ENCODE assay signal across 2 cellular contexts in the genomic region with DNA sequence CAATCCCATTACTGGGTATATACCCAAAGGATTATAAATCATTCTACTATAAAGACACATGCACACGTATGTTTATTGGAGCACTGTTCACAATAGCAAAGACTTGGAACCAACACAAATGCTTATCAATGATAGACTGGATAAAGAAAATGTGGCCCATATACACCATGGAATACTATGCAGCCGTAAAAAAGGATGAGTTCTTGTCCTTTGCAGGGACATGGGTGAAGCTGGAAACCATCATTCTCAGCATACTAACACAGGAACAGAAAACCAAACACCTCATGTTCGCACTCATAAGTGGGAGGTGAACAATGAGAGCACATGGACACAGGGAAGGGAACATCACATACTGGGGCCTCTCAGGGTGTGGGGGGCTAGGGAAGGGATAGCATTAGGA. TPM values are rescaled to one million over a fixed set of nuclear protein-coding genes. Genes with fewer than 3 reads are reported as not detected.
"Had no signal": no experiment of that assay in that cellular context is flagged by ENCODE, and none has a peak within 500 bp of the region (broad histone marks: within the 10 kb centered on the region; RNA-seq: fewer than 3 reads in every experiment).

No MANE protein-coding gene starts in this region.

RNA-seq across cellular contexts. Expression of gene ARL14, which starts 36.2 kb away (rescaled TPM):
- total RNA-seq: LHCN-M2, NCI-H460 had no signal
